Comparison of ENCODE assay signal across 9 cellular contexts in the genomic region with DNA sequence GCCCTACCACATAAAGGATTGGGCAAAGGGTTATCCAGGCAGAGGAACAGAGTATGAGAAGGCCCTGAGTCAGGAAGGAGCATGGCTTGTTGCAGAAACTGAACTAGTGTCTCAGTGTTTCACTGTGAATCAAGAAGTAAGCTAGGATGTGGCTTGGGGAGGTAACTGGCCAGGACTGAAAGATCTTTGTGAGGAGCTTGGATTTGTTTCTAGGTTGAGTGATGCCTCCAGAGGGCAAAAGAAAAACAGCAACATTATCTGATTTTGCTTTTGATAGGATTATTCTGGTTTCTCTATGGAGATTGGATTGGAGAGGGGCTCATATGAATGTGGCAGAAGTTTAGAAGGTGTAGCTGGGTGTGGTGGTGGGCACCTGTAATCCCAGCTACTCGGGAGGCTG.
DNase-seq lines count a peak whose midpoint lies in the region; ATAC-seq and TF ChIP-seq lines count a peak whose summit lies in the region.
"Had no signal": no experiment of that assay in that cellular context is flagged by ENCODE, and none has a peak within 500 bp of the region (broad histone marks: within the 10 kb centered on the region; RNA-seq: fewer than 3 reads in every experiment).

No MANE protein-coding gene starts in this region.

- TF ChIP-seq CTCF in Panc1 (IDR thresholded peaks at IDR 0.05): peak; percentile 57
- TF ChIP-seq CTCF in coronary artery (IDR thresholded peaks at IDR 0.05): no peak

- ATAC-seq in Panc1 (0 out of 2 replicates have a peak, but pooled peaks have one; percentile 36), GM21423 (IDR thresholded peaks at IDR 0.05; ENCODE audit: unreplicated experiment) (no peak)

- POLR2A ChIA-PET in Panc1 (lab: Charles Lee): no interaction called here

- intact Hi-C loops in Panc1 (cut with micrococcal nuclease; ENCODE audit: unreplicated experiment): loop anchor here (10.0 kb wide), 2 partner anchors 137 to 767 kb away; a partner anchor contains a TSS

- no peaks in the 10 kb centered on the region for H3K27me3 ChIP-seq in Panc1 (ENCODE audit: control insufficient read depth, insufficient read depth, low read length)

- H3K9me3 ChIP-seq in Panc1 (ENCODE audit: control insufficient read depth, insufficient read depth, low read depth, low read length): no peaks in the 10 kb centered on the region

- no TSS peak for BruUV-seq in Panc1 (replicated peaks; lab: Mats Ljungman, UMichigan)

- H3K36me3 ChIP-seq in Panc1 (ENCODE audit: control insufficient read depth, insufficient read depth, low read length): no peaks in the 10 kb centered on the region

- peaks cover 27% of the 10 kb centered on the region for H3K4me1 ChIP-seq in Panc1 (ENCODE audit: control insufficient read depth, insufficient read depth, low read length)

- H3K4me3 ChIP-seq in Panc1 (ENCODE audit: low read depth in 2 of 2, low read length in 2 of 2): no peak overlapping the region
- no peak overlapping the region for H3K4me3 ChIP-seq in coronary artery

- in situ Hi-C loops in Panc1 (cut with HindIII; ENCODE audit: low pct_unique_long_range_greater_than_20kb, low sequenced_read_pairs): loop anchor here (25.0 kb wide), 1 partner anchor 1305 kb away; no protein-coding TSS in a partner anchor

- CTCF ChIA-PET in Panc1 (lab: Charles Lee): interaction anchor here (0.5 to 1.2 kb wide), 4 partner anchors 119 to 375 kb away, joined by 3 to 5 read pairs (median 4); no protein-coding TSS in a partner anchor

- DNase-seq in DMS53 treated with DMSO at 0.1 percent for 48 hours (lab: John Stamatoyannopoulos, UW; ENCODE audit: unreplicated experiment): peak; percentile 21
- DNase-seq in H4 (ENCODE audit: low spot score): peak; percentile 74
- DNase-seq in Panc1 (ENCODE audit: low read depth, low spot score): no peak
- DNase-seq in iPS-NIHi7 (ENCODE audit: extremely low spot score): peak; percentile 38
- no peak for DNase-seq in coronary artery (ENCODE audit: low spot score)
- DNase-seq in anterior cingulate cortex (lab: John Stamatoyannopoulos, UW): no peak
- DNase-seq in activated CD4-positive, alpha-beta T cell treated with anti-CD3 and anti-CD28 coated beads for 48 hours: no peak
- DNase-seq: retina had no signal

- H3K27ac ChIP-seq in Panc1 (ENCODE audit: low read length) (peak overlapping the region; percentile 19; the same call in 1 of the 2 replicates), coronary artery (no peak overlapping the region)

Comparison
In these comparisons a context has a peak if more than half of its experiments do, and no peak if none do; other contexts are left out.
1. DNase-seq: peak in DMS53 treated with DMSO at 0.1 percent for 48 hours (single experiment), H4 (single experiment) and iPS-NIHi7 (single experiment); none in Panc1 (single experiment), coronary artery (single experiment), anterior cingulate cortex (0 of 58) and activated CD4-positive, alpha-beta T cell treated with anti-CD3 and anti-CD28 coated beads for 48 hours (single experiment).